14 cellular contexts compared by ENCODE assay signal in the genomic region with DNA sequence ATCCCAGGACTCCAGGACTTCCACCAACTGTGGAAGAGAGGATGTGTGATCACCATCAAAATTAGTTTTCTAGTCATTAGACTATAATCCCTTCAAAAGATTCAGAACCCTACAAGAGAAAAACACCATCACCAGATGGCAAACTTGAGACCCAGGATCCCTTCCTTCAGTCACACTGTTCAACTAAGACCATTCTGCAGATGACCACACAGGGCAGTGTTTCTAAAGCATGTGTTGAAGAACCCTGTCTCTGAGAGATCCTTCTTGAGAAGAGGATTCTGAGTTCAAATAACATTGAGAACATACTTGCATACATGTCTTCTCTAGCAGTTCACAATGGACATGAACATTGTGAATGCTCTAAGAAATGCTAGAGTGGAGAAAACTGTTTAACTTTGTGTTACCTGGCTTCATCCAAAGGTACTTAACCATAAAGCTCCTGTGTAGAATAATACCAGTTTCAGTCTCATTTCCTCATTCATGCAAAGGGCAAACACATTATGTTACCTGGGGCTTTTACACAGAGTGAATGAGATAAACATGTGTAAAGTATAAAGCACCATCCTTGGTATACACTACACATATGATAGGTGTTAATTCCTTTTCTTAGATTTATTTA. TPM values are rescaled to one million over a fixed set of nuclear protein-coding genes. Genes with fewer than 3 reads are reported as not detected.
A peak's percentile ranks its signal among the peaks of the same experiment; 100 is the strongest.
DNase-seq lines count a peak whose midpoint lies in the region; ATAC-seq, FAIRE-seq and TF ChIP-seq lines count a peak whose summit lies in the region.
"Had no signal": no experiment of that assay in that cellular context is flagged by ENCODE, and none has a peak within 500 bp of the region (broad histone marks: within the 10 kb centered on the region; RNA-seq: fewer than 3 reads in every experiment).

No MANE protein-coding gene starts in this region.

- DNase-seq in GM12892 (ENCODE audit: insufficient read length): no peak
- DNase-seq in OCI-M1 (lab: John Stamatoyannopoulos, UW): peak; percentile 30
- DNase-seq in superior temporal gyrus (ENCODE audit: extremely low spot score): no peak
- DNase-seq in natural killer cell: no peak
- DNase-seq in colonic mucosa: no peak
- no peak for DNase-seq in frontal cortex (ENCODE audit: low spot score in 2 of 2)
- DNase-seq: activated naive CD4-positive, alpha-beta T cell treated with Interleukin-2 at 50 U/mL for 16 hours; CD4-positive, alpha-beta T cell; dorsolateral prefrontal cortex; GM23248; upper lobe of right lung had no signal

- no peak overlapping the region for H3K4me3 ChIP-seq in colonic mucosa
- H3K4me3 ChIP-seq: dorsolateral prefrontal cortex, GM23248, upper lobe of right lung had no signal

- no peaks in the 10 kb centered on the region for H3K9me3 Mint-ChIP-seq in natural killer cell
- H3K9me3 Mint-ChIP-seq: CD4-positive, alpha-beta T cell had no signal

- no peaks in the 10 kb centered on the region for H3K36me3 Mint-ChIP-seq in natural killer cell

- H3K27me3 Mint-ChIP-seq in natural killer cell (ENCODE audit: low read depth in 2 of 2): peaks cover 5 to 14% of the 10 kb centered on the region in 2 donors

- no peak overlapping the region for H3K4me3 Mint-ChIP-seq in natural killer cell
- H3K4me3 Mint-ChIP-seq: CD4-positive, alpha-beta T cell had no signal

- no peak overlapping the region for H3K9ac ChIP-seq in colonic mucosa (ENCODE audit: low read depth in 2 of 2, low read length in 2 of 2)
- H3K9ac ChIP-seq: GM23248 had no signal

- H3K27me3 ChIP-seq in colonic mucosa: no peaks in the 10 kb centered on the region

- no peak overlapping the region for H3K27ac Mint-ChIP-seq in natural killer cell
- H3K27ac Mint-ChIP-seq: CD4-positive, alpha-beta T cell had no signal

- peak; percentile 68 for ATAC-seq in GM19467 (IDR thresholded peaks at IDR 0.05; ENCODE audit: unreplicated experiment)
- peak; percentile 78 for ATAC-seq in HG02981 (IDR thresholded peaks at IDR 0.05; ENCODE audit: unreplicated experiment)
- no peak for ATAC-seq in natural killer cell
- ATAC-seq: upper lobe of right lung had no signal

- H3K36me3 ChIP-seq in colonic mucosa: no peaks in the 10 kb centered on the region
- H3K36me3 ChIP-seq: upper lobe of right lung had no signal

- H3K27ac ChIP-seq in colonic mucosa: no peak overlapping the region
- H3K27ac ChIP-seq: dorsolateral prefrontal cortex, GM23248, upper lobe of right lung, VCaP had no signal

- no peaks in the 10 kb centered on the region for H3K9me3 ChIP-seq in colonic mucosa
- H3K9me3 ChIP-seq: upper lobe of right lung had no signal

- intact Hi-C loops in natural killer cell (cut with micrococcal nuclease) (no loop called here), colonic mucosa (cut with DNase I) (no loop called here)

- FAIRE-seq in GM12892 (lab: Jason Lieb, UNC) (peak; percentile 56), frontal cortex (lab: Jason Lieb, UNC) (no peak)

- H3K4me1 Mint-ChIP-seq in natural killer cell: peaks cover 16 to 21% of the 10 kb centered on the region in 2 donors

- H3K4me1 ChIP-seq in colonic mucosa: no peaks in the 10 kb centered on the region
- H3K4me1 ChIP-seq: upper lobe of right lung had no signal

- TF ChIP-seq CTCF in natural killer cell (IDR thresholded peaks at IDR 0.05): no peak
- TF ChIP-seq CTCF in colonic mucosa (IDR thresholded peaks at IDR 0.05): no peak

- TF ChIP-seq POLR2A in GM12892 (IDR thresholded peaks at IDR 0.05; ENCODE audit: low read depth, low read length): no peak

RNA-seq across cellular contexts. Expression of gene ADGRG7, which starts 2.4 kb away (rescaled TPM):
- polyA plus RNA-seq in GM12892 (2012; ENCODE audit: missing spikeins): not detected
- total RNA-seq in natural killer cell: not detected
- total RNA-seq in colonic mucosa: 10 to 100 TPM in 1 of 2 donors, 1 to 10 TPM in 1; 3.2 to 13.4 TPM
- not detected for total RNA-seq in frontal cortex
- total RNA-seq: CD4-positive, alpha-beta T cell; GM23248; upper lobe of right lung had no signal
- polyA plus RNA-seq: GM23248 had no signal

Comparison
In these comparisons a context has a peak if more than half of its experiments do, and no peak if none do; other contexts are left out.
1. ATAC-seq: peak in GM19467 (single experiment) and HG02981 (single experiment); none in natural killer cell (0 of 3).